ENCODE assay signal across 21 cellular contexts in genomic region chr12:88665051-88665450, GRCh38.
DNase-seq lines count a peak whose midpoint lies in the region; FAIRE-seq and TF ChIP-seq lines count a peak whose summit lies in the region.
"Had no signal": no experiment of that assay in that cellular context is flagged by ENCODE, and none has a peak within 500 bp of the region (broad histone marks: within the 10 kb centered on the region; RNA-seq: fewer than 3 reads in every experiment).

No MANE protein-coding gene starts in this region.

- FAIRE-seq in HTR-8/SVneo (lab: Jason Lieb, UNC), result no peak
- FAIRE-seq: keratinocyte, urothelium cell line had no signal

- TF ChIP-seq CTCF in astrocyte of the cerebellum (IDR thresholded peaks at IDR 0.05; ENCODE audit: low read depth, low read length, missing control alignments) (no peak), endothelial cell (IDR thresholded peaks at IDR 0.05; ENCODE audit: unreplicated experiment) (no peak)

- H3K9me3 Mint-ChIP-seq in activated T-cell treated with anti-CD3 and anti-CD28 coated beads, Interleukin-2, amount 50 U/mL, for 24 hours, result no peaks in the 10 kb centered on the region
- H3K9me3 Mint-ChIP-seq in endothelial cell (ENCODE audit: unreplicated experiment), result no peaks in the 10 kb centered on the region

- H3K36me3 Mint-ChIP-seq in activated T-cell treated with anti-CD3 and anti-CD28 coated beads, Interleukin-2, amount 50 U/mL, for 24 hours (ENCODE audit: low read depth), result no peaks in the 10 kb centered on the region
- H3K36me3 Mint-ChIP-seq in endothelial cell (ENCODE audit: low read depth, unreplicated experiment), result no peaks in the 10 kb centered on the region
- H3K36me3 Mint-ChIP-seq: naive B cell, WTC11 had no signal

- H3K27ac Mint-ChIP-seq in activated T-cell treated with anti-CD3 and anti-CD28 coated beads, Interleukin-2, amount 50 U/mL, for 24 hours, result no peak overlapping the region
- H3K27ac Mint-ChIP-seq in endothelial cell (ENCODE audit: unreplicated experiment), result no peak overlapping the region
- H3K27ac Mint-ChIP-seq: naive B cell, WTC11 had no signal

- no peak overlapping the region for H3K4me3 ChIP-seq in astrocyte of the cerebellum (ENCODE audit: low read depth, low read length)
- H3K4me3 ChIP-seq in skeletal muscle cell (ENCODE audit: low read depth, low read length), result no peak overlapping the region
- H3K4me3 ChIP-seq: esophagus muscularis mucosa, SJSA1, suprapubic skin had no signal

- DNase-seq in HCEC 1CT, result peak; percentile 43
- peak; percentile 23 for DNase-seq in astrocyte of the cerebellum (ENCODE audit: low read depth)
- DNase-seq in fibroblast of peridontal ligament (ENCODE audit: extremely low read depth), result peak; percentile 60
- DNase-seq in skeletal muscle cell (ENCODE audit: low read depth), result peak; percentile 49
- DNase-seq in activated CD8-positive, alpha-beta memory T cell treated with anti-CD3 and anti-CD28 coated beads for 24 hours, result no peak
- DNase-seq in activated T-cell treated with anti-CD3 and anti-CD28 coated beads, Interleukin-2, amount 50 U/mL, for 24 hours, result no peak
- no peak for DNase-seq in endothelial cell (ENCODE audit: low spot score)
- DNase-seq in HTR-8/SVneo (ENCODE audit: insufficient read length, low spot score), result no peak
- DNase-seq: activated CD4-positive, alpha-beta T cell treated with anti-CD3 and anti-CD28 coated beads, Interleukin-2, amount 50 U/mL, for 4 hours; activated gamma-delta T cell; BE2C; COR-L47; hippocampal formation; MM.1S; naive B cell had no signal

- no peaks in the 10 kb centered on the region for H3K27me3 Mint-ChIP-seq in activated T-cell treated with anti-CD3 and anti-CD28 coated beads, Interleukin-2, amount 50 U/mL, for 24 hours
- H3K27me3 Mint-ChIP-seq in endothelial cell (ENCODE audit: unreplicated experiment), result peaks cover 2% of the 10 kb centered on the region
- H3K27me3 Mint-ChIP-seq: naive B cell had no signal

- in situ Hi-C loops in astrocyte of the cerebellum (cut with HindIII; ENCODE audit: low sequenced_read_pairs), result no loop called here

- H3K4me1 Mint-ChIP-seq in activated T-cell treated with anti-CD3 and anti-CD28 coated beads, Interleukin-2, amount 50 U/mL, for 24 hours (ENCODE audit: low read depth), result no peaks in the 10 kb centered on the region
- H3K4me1 Mint-ChIP-seq in endothelial cell (ENCODE audit: unreplicated experiment), result peaks cover 5% of the 10 kb centered on the region
- H3K4me1 Mint-ChIP-seq: naive B cell had no signal

- no peak overlapping the region for H3K4me3 Mint-ChIP-seq in activated T-cell treated with anti-CD3 and anti-CD28 coated beads, Interleukin-2, amount 50 U/mL, for 24 hours
- H3K4me3 Mint-ChIP-seq in endothelial cell (ENCODE audit: unreplicated experiment), result no peak overlapping the region
- H3K4me3 Mint-ChIP-seq: naive B cell, WTC11 had no signal

Comparison
In these comparisons a context has a peak if more than half of its experiments do, and no peak if none do; other contexts are left out.
1. DNase-seq: peak in HCEC 1CT (single experiment), astrocyte of the cerebellum (single experiment), fibroblast of peridontal ligament (single experiment) and skeletal muscle cell (single experiment); none in activated CD8-positive, alpha-beta memory T cell treated with anti-CD3 and anti-CD28 coated beads for 24 hours (single experiment), activated T-cell treated with anti-CD3 and anti-CD28 coated beads, Interleukin-2, amount 50 U/mL, for 24 hours (single experiment), endothelial cell (single experiment) and HTR-8/SVneo (single experiment).